ENCODE assay signal across 13 cellular contexts in genomic region chr20:35506872-35507638, GRCh38. TPM values are rescaled to one million over a fixed set of nuclear protein-coding genes. Genes with fewer than 3 reads are reported as not detected.
DNase-seq lines count a peak whose midpoint lies in the region; ATAC-seq and TF ChIP-seq lines count a peak whose summit lies in the region.
"Had no signal": no experiment of that assay in that cellular context is flagged by ENCODE, and none has a peak within 500 bp of the region (broad histone marks: within the 10 kb centered on the region; RNA-seq: fewer than 3 reads in every experiment).

No MANE protein-coding gene starts in this region.

- intact Hi-C loops in activated CD4-positive, alpha-beta memory T cell treated with anti-CD3 and anti-CD28 coated beads for 36 hours (cut with micrococcal nuclease), result no loop called here

- no peaks in the 10 kb centered on the region for H3K9me3 Mint-ChIP-seq in activated naive CD4-positive, alpha-beta T cell treated with anti-CD3 and anti-CD28 coated beads, Interleukin-2, amount 50 U/mL, for 72 hours
- H3K9me3 Mint-ChIP-seq in activated CD4-positive, alpha-beta memory T cell treated with anti-CD3 and anti-CD28 coated beads for 36 hours, result no peaks in the 10 kb centered on the region

- H3K27ac Mint-ChIP-seq in activated naive CD4-positive, alpha-beta T cell treated with anti-CD3 and anti-CD28 coated beads, Interleukin-2, amount 50 U/mL, for 72 hours, result peak overlapping the region; percentile 73 to 77
- H3K27ac Mint-ChIP-seq in activated CD4-positive, alpha-beta memory T cell treated with anti-CD3 and anti-CD28 coated beads for 36 hours, result peak overlapping the region; percentile 70

- peaks cover 26% of the 10 kb centered on the region for H3K4me1 Mint-ChIP-seq in activated CD4-positive, alpha-beta memory T cell treated with anti-CD3 and anti-CD28 coated beads for 36 hours (ENCODE audit: low read depth)

- H3K27ac ChIP-seq in foreskin keratinocyte, result no peak overlapping the region

- H3K4me1 ChIP-seq in foreskin keratinocyte, result peaks cover 7% of the 10 kb centered on the region
- H3K4me1 ChIP-seq: BE2C had no signal

- POLR2A ChIA-PET in activated CD4-positive, alpha-beta memory T cell treated with anti-CD3 and anti-CD28 coated beads for 36 hours (lab: Charles Lee), result no interaction called here

- no peak for TF ChIP-seq CTCF in foreskin keratinocyte (conservative IDR thresholded peaks at IDR 0.05)

- no peak for DNase-seq in activated naive CD4-positive, alpha-beta T cell treated with anti-CD3 and anti-CD28 coated beads, Interleukin-2, amount 50 U/mL, for 72 hours (ENCODE audit: low spot score in 2 of 2)
- no peak for DNase-seq in activated naive CD4-positive, alpha-beta T cell treated with Interleukin-2 at 50 U/mL for 16 hours
- peak; percentile 25 for DNase-seq in activated CD4-positive, alpha-beta memory T cell treated with anti-CD3 and anti-CD28 coated beads for 36 hours
- peak in 1 of 2 donors; percentile 20 for DNase-seq in foreskin keratinocyte
- DNase-seq in stimulated activated naive CD8-positive, alpha-beta T cell treated with anti-CD3 and anti-CD28 coated beads, Interleukin-15, Interleukin-2, amounts not matched to agents 100 U/mL and 50 U/mL, for 24 hours, result no peak
- DNase-seq in NK-92 treated with Interleukin-12 subunit alpha and Interleukin-12 subunit beta, amount 100 ng/mL, for 24 hours (lab: John Stamatoyannopoulos, UW), result no peak
- DNase-seq: activated CD8-positive, alpha-beta memory T cell treated with anti-CD3 and anti-CD28 coated beads, Interleukin-2, amount 50 U/mL, for 48 hours; BE2C; GDM1; kidney; NCI-H345 had no signal

- ATAC-seq in activated naive CD4-positive, alpha-beta T cell treated with anti-CD3 and anti-CD28 coated beads, Interleukin-2, amount 50 U/mL, for 72 hours, result peak; percentile 74 to 78
- ATAC-seq in foreskin keratinocyte (peak; percentile 31), HG03460 (IDR thresholded peaks at IDR 0.05; ENCODE audit: unreplicated experiment) (no peak), GM18517 (IDR thresholded peaks at IDR 0.05; ENCODE audit: unreplicated experiment) (no peak)
- ATAC-seq in stimulated activated naive CD8-positive, alpha-beta T cell treated with anti-CD3 and anti-CD28 coated beads, Interleukin-15, Interleukin-2, amounts not matched to agents 100 U/mL and 50 U/mL, for 24 hours, result peak; percentile 74

- no peak overlapping the region for H3K4me3 Mint-ChIP-seq in activated CD4-positive, alpha-beta memory T cell treated with anti-CD3 and anti-CD28 coated beads for 36 hours

- peaks cover 16 to 27% of the 10 kb centered on the region in 2 donors for H3K36me3 Mint-ChIP-seq in activated naive CD4-positive, alpha-beta T cell treated with anti-CD3 and anti-CD28 coated beads, Interleukin-2, amount 50 U/mL, for 72 hours
- H3K36me3 Mint-ChIP-seq in activated CD4-positive, alpha-beta memory T cell treated with anti-CD3 and anti-CD28 coated beads for 36 hours, result peaks cover 49% of the 10 kb centered on the region

- CTCF ChIA-PET in activated CD4-positive, alpha-beta memory T cell treated with anti-CD3 and anti-CD28 coated beads for 36 hours (lab: Charles Lee), result interaction anchor here (0.8 kb wide), 1 partner anchor 43 kb away, joined by 5 read pairs; no protein-coding TSS in a partner anchor

- no peaks in the 10 kb centered on the region for H3K27me3 ChIP-seq in foreskin keratinocyte
- H3K27me3 ChIP-seq: BE2C had no signal

- H3K27me3 Mint-ChIP-seq in activated CD4-positive, alpha-beta memory T cell treated with anti-CD3 and anti-CD28 coated beads for 36 hours, result no peaks in the 10 kb centered on the region

RNA-seq across cellular contexts. Expression of gene C20orf173, which starts 22.4 kb away (rescaled TPM):
- total RNA-seq in activated naive CD4-positive, alpha-beta T cell treated with anti-CD3 and anti-CD28 coated beads, Interleukin-2, amount 50 U/mL, for 72 hours, result not detected
- not detected for total RNA-seq in activated CD4-positive, alpha-beta memory T cell treated with anti-CD3 and anti-CD28 coated beads for 36 hours
- total RNA-seq in foreskin keratinocyte, result not detected in 2 replicates
- not detected in 2 replicates for polyA plus RNA-seq in foreskin keratinocyte
- total RNA-seq: kidney had no signal

RNA-seq across cellular contexts. Expression of gene ERGIC3, which starts 34.8 kb away (rescaled TPM):
- total RNA-seq in activated naive CD4-positive, alpha-beta T cell treated with anti-CD3 and anti-CD28 coated beads, Interleukin-2, amount 50 U/mL, for 72 hours, result 100 to 1,000 TPM; 132 to 150 TPM
- total RNA-seq in activated CD4-positive, alpha-beta memory T cell treated with anti-CD3 and anti-CD28 coated beads for 36 hours, result 100 to 1,000 TPM; 109 to 120 TPM
- total RNA-seq in foreskin keratinocyte, result 168 and 180 TPM in 2 replicates
- 181 and 191 TPM in 2 replicates for polyA plus RNA-seq in foreskin keratinocyte

RNA-seq across cellular contexts. Expression of gene CEP250, which starts 51.7 kb away (rescaled TPM):
- 10 to 100 TPM; 62.5 to 74.7 TPM for total RNA-seq in activated naive CD4-positive, alpha-beta T cell treated with anti-CD3 and anti-CD28 coated beads, Interleukin-2, amount 50 U/mL, for 72 hours
- total RNA-seq in activated CD4-positive, alpha-beta memory T cell treated with anti-CD3 and anti-CD28 coated beads for 36 hours, result 10 to 100 TPM; 47.2 to 60.8 TPM
- total RNA-seq in foreskin keratinocyte, result 30.6 and 36.1 TPM in 2 replicates
- 9.9 and 12.1 TPM in 2 replicates for polyA plus RNA-seq in foreskin keratinocyte

Comparison
In these comparisons a context has a peak if more than half of its experiments do, and no peak if none do; other contexts are left out.
1. ATAC-seq: peak in activated naive CD4-positive, alpha-beta T cell treated with anti-CD3 and anti-CD28 coated beads, Interleukin-2, amount 50 U/mL, for 72 hours (2 of 2), foreskin keratinocyte (single experiment) and stimulated activated naive CD8-positive, alpha-beta T cell treated with anti-CD3 and anti-CD28 coated beads, Interleukin-15, Interleukin-2, amounts not matched to agents 100 U/mL and 50 U/mL, for 24 hours (single experiment); none in HG03460 (single experiment) and GM18517 (single experiment).